ENCODE assay signal across 8 cellular contexts in genomic region chr2:232325324-232326273, GRCh38. TPM values are rescaled to one million over a fixed set of nuclear protein-coding genes. Genes with fewer than 3 reads are reported as not detected.
DNase-seq lines count a peak whose midpoint lies in the region; ATAC-seq, FAIRE-seq and TF ChIP-seq lines count a peak whose summit lies in the region.

No MANE protein-coding gene starts in this region.

- H3K9me3 ChIP-seq in SJCRH30 (replicated peaks) (no peaks in the 10 kb centered on the region), K562 (replicated peaks; ENCODE audit: control insufficient read depth, insufficient read depth, low read depth, low read length) (no peaks in the 10 kb centered on the region)

- no peaks in the 10 kb centered on the region for H3K9me1 ChIP-seq in K562 (ENCODE audit: control insufficient read depth, insufficient read depth, low read length)

- 55% methylated on average over 8 of the region's 24 CpGs for WGBS in K562 (ENCODE audit: insufficient coverage, low coverage, missing lambda C conversion rate)

- ATAC-seq in K562, result peak; percentile 89
- peak; percentile 86 for ATAC-seq in left colon
- ATAC-seq in stimulated activated memory B cell treated with anti-CD40 and anti-IgM and Interleukin-4, amounts not matched to agents 10 μg/mL and 1 μg/mL and 100 μg/mL, for 72 hours, result peak; percentile 57
- no peak for ATAC-seq in GM21717 (IDR thresholded peaks at IDR 0.05; ENCODE audit: unreplicated experiment)

- no peak overlapping the region for H2AFZ ChIP-seq in K562 (ENCODE audit: low read depth, low read length)

- TF ChIP-seq RAD21 in K562 (CRISPR knock-in tag; conservative IDR thresholded peaks at IDR 0.05 in 1 of 2, IDR thresholded peaks at IDR 0.05 in 1 of 2), result no peak

- DNase-seq in activated T-helper 1 cell treated with Interleukin-2 at 50 U/mL for 16 hours (ENCODE audit: low read depth) (peak; percentile 31), SJCRH30 (peak; percentile 62 to 76), K562 (ENCODE audit: extremely low read depth in 1 of 4, low spot score in 3 of 4) (peak; percentile 21 to 34 (median 25)), left colon (peak; percentile 46 to 62), NCI-H226 (no peak)
- DNase-seq in activated T-helper 1 cell treated with anti-CD3 and anti-CD28 coated beads, Interleukin-12 subunit alpha, Interleukin-12 subunit beta, Interleukin-2, Interleukin-4 antibody, amounts not matched to agents 30 ng/mL and 10 ng/mL and 1 ng/mL, durations not matched to agents 14 hours and 24 hours and 36 hours (ENCODE audit: low spot score), result no peak

- no peak overlapping the region for H3K4me3 Mint-ChIP-seq in activated T-helper 1 cell treated with anti-CD3 and anti-CD28 coated beads, Interleukin-12 subunit alpha, Interleukin-12 subunit beta, Interleukin-2, Interleukin-4 antibody, amounts not matched to agents 30 ng/mL and 10 ng/mL and 1 ng/mL, durations not matched to agents 14 hours and 24 hours and 36 hours
- no peak overlapping the region for H3K4me3 Mint-ChIP-seq in stimulated activated memory B cell treated with anti-CD40 and anti-IgM and Interleukin-4, amounts not matched to agents 10 μg/mL and 1 μg/mL and 100 μg/mL, for 72 hours

- H3K4me3 ChIP-seq in SJCRH30 (no peak overlapping the region), K562 (no peak overlapping the region)

- H3K79me2 ChIP-seq in K562 (ENCODE audit: control insufficient read depth, insufficient read depth, low read length), result no peaks in the 10 kb centered on the region

- H3K27me3 ChIP-seq in SJCRH30 (no peaks in the 10 kb centered on the region), K562 (ENCODE audit: control insufficient read depth in 2 of 2, insufficient read depth in 2 of 2, low read length in 2 of 2) (no peaks in the 10 kb centered on the region)

- no peak overlapping the region for H3K4me2 ChIP-seq in K562 (ENCODE audit: insufficient read depth, low read length)

- intact Hi-C loops in activated T-helper 1 cell treated with anti-CD3 and anti-CD28 coated beads, Interleukin-12 subunit alpha, Interleukin-12 subunit beta, Interleukin-2, Interleukin-4 antibody, amounts not matched to agents 30 ng/mL and 10 ng/mL and 1 ng/mL, durations not matched to agents 14 hours and 24 hours and 36 hours (cut with micrococcal nuclease), result loop anchor here (2.0 kb wide), 2 partner anchors 187 to 473 kb away; no protein-coding TSS in a partner anchor
- intact Hi-C loops in K562 (cut with micrococcal nuclease) (loop anchor here (5.0 to 10.0 kb wide), 3 partner anchors 181 to 398 kb away; partner anchors contain the start of genes NPPC and PRSS56), left colon (cut with DNase I, micrococcal nuclease) (loop anchor here (5.0 to 10.0 kb wide), 2 partner anchors 398 to 401 kb away; partner anchors contain the start of gene NPPC (in 2 of the 2))

- peaks cover 10% of the 10 kb centered on the region; the same call in 1 of the 2 replicates for H3K4me1 ChIP-seq in SJCRH30
- H3K4me1 ChIP-seq in K562 (replicated peaks in 1 of 2; ENCODE audit: control insufficient read depth in 2 of 2, insufficient read depth in 2 of 2, low read length in 2 of 2), result peaks cover 3 to 26% of the 10 kb centered on the region in 2 experiments; a peak in 4 of 5 replicates

- H3K27ac Mint-ChIP-seq in activated T-helper 1 cell treated with anti-CD3 and anti-CD28 coated beads, Interleukin-12 subunit alpha, Interleukin-12 subunit beta, Interleukin-2, Interleukin-4 antibody, amounts not matched to agents 30 ng/mL and 10 ng/mL and 1 ng/mL, durations not matched to agents 14 hours and 24 hours and 36 hours, result no peak overlapping the region
- no peak overlapping the region for H3K27ac Mint-ChIP-seq in stimulated activated memory B cell treated with anti-CD40 and anti-IgM and Interleukin-4, amounts not matched to agents 10 μg/mL and 1 μg/mL and 100 μg/mL, for 72 hours

- no peak for TF ChIP-seq EP300 in K562 (IDR thresholded peaks at IDR 0.05; ENCODE audit: low read length)

- in situ Hi-C loops in K562 (cut with MboI), result loop anchor here (5.0 kb wide), 2 partner anchors 112 to 418 kb away; no protein-coding TSS in a partner anchor

- H3K36me3 Mint-ChIP-seq in activated T-helper 1 cell treated with anti-CD3 and anti-CD28 coated beads, Interleukin-12 subunit alpha, Interleukin-12 subunit beta, Interleukin-2, Interleukin-4 antibody, amounts not matched to agents 30 ng/mL and 10 ng/mL and 1 ng/mL, durations not matched to agents 14 hours and 24 hours and 36 hours (ENCODE audit: low read depth), result no peaks in the 10 kb centered on the region
- no peaks in the 10 kb centered on the region for H3K36me3 Mint-ChIP-seq in stimulated activated memory B cell treated with anti-CD40 and anti-IgM and Interleukin-4, amounts not matched to agents 10 μg/mL and 1 μg/mL and 100 μg/mL, for 72 hours

- no TSS peak for BruUV-seq in K562 (replicated peaks; lab: Mats Ljungman, UMichigan)

- H3K9me3 Mint-ChIP-seq in activated T-helper 1 cell treated with anti-CD3 and anti-CD28 coated beads, Interleukin-12 subunit alpha, Interleukin-12 subunit beta, Interleukin-2, Interleukin-4 antibody, amounts not matched to agents 30 ng/mL and 10 ng/mL and 1 ng/mL, durations not matched to agents 14 hours and 24 hours and 36 hours, result no peaks in the 10 kb centered on the region
- no peaks in the 10 kb centered on the region for H3K9me3 Mint-ChIP-seq in stimulated activated memory B cell treated with anti-CD40 and anti-IgM and Interleukin-4, amounts not matched to agents 10 μg/mL and 1 μg/mL and 100 μg/mL, for 72 hours

- no peak for FAIRE-seq in K562 (lab: Jason Lieb, UNC)

- no peaks in the 10 kb centered on the region for H4K20me1 ChIP-seq in K562 (replicated peaks; ENCODE audit: control insufficient read depth, insufficient read depth, low read length)

- no peaks in the 10 kb centered on the region for H3K27me3 Mint-ChIP-seq in activated T-helper 1 cell treated with anti-CD3 and anti-CD28 coated beads, Interleukin-12 subunit alpha, Interleukin-12 subunit beta, Interleukin-2, Interleukin-4 antibody, amounts not matched to agents 30 ng/mL and 10 ng/mL and 1 ng/mL, durations not matched to agents 14 hours and 24 hours and 36 hours (ENCODE audit: insufficient read depth)
- no peaks in the 10 kb centered on the region for H3K27me3 Mint-ChIP-seq in stimulated activated memory B cell treated with anti-CD40 and anti-IgM and Interleukin-4, amounts not matched to agents 10 μg/mL and 1 μg/mL and 100 μg/mL, for 72 hours

- POLR2A ChIA-PET in K562 (lab: Yijun Ruan, JAX), result interaction anchor here (0.8 to 1.2 kb wide), 3 partner anchors 364 to 425 kb away, joined by 3 to 5 read pairs (median 4); partner anchors contain the start of gene DIS3L2

- H3K4me1 Mint-ChIP-seq in activated T-helper 1 cell treated with anti-CD3 and anti-CD28 coated beads, Interleukin-12 subunit alpha, Interleukin-12 subunit beta, Interleukin-2, Interleukin-4 antibody, amounts not matched to agents 30 ng/mL and 10 ng/mL and 1 ng/mL, durations not matched to agents 14 hours and 24 hours and 36 hours (ENCODE audit: low read depth), result peaks cover 15% of the 10 kb centered on the region
- peaks cover 33% of the 10 kb centered on the region for H3K4me1 Mint-ChIP-seq in stimulated activated memory B cell treated with anti-CD40 and anti-IgM and Interleukin-4, amounts not matched to agents 10 μg/mL and 1 μg/mL and 100 μg/mL, for 72 hours

- peak in 1 of 3 experiments; percentile 33; a peak in 3 of 6 replicates for TF ChIP-seq CTCF in K562 (IDR thresholded peaks at IDR 0.05 in 2 of 3, conservative IDR thresholded peaks at IDR 0.05 in 1 of 3; ENCODE audit: insufficient read depth in 2 of 3, low read depth in 1 of 3, low read length in 3 of 3)

- no peak overlapping the region for H3K9ac ChIP-seq in K562 (ENCODE audit: insufficient read depth in 1 of 2, low read depth in 2 of 2, low read length in 2 of 2)

- no peak overlapping the region for H3K27ac ChIP-seq in SJCRH30
- no peak overlapping the region for H3K27ac ChIP-seq in K562 (ENCODE audit: extremely low read depth, low read depth, low read length)

- no peaks in the 10 kb centered on the region for H3K36me3 ChIP-seq in SJCRH30
- H3K36me3 ChIP-seq in K562 (ENCODE audit: control insufficient read depth, insufficient read depth, low read length), result no peaks in the 10 kb centered on the region

- no peak for TF ChIP-seq POLR2A in K562 (conservative IDR thresholded peaks at IDR 0.05)

- CTCF ChIA-PET in K562 (lab: Yijun Ruan, JAX; ENCODE audit: low intra/inter-chr PET ratio), result no interaction called here

RNA-seq across cellular contexts. Expression of gene ALPP, which starts 53.0 kb away (rescaled TPM):
- total RNA-seq in activated T-helper 1 cell treated with anti-CD3 and anti-CD28 coated beads, Interleukin-12 subunit alpha, Interleukin-12 subunit beta, Interleukin-2, Interleukin-4 antibody, amounts not matched to agents 30 ng/mL and 10 ng/mL and 1 ng/mL, durations not matched to agents 14 hours and 24 hours and 36 hours, result not detected in 2 replicates
- total RNA-seq in SJCRH30 (2014; rRNA removed; shearing (Covaris generic)), result 0.08 TPM in 1 of 2 replicates, not detected in the other
- not detected in 2 replicates for total RNA-seq in K562 (2011; cell fraction: chromatin; rRNA removed; ENCODE audit: low replicate concordance)
- not detected in 2 replicates for total RNA-seq in K562 (2011; cell fraction: nucleolus; rRNA removed)
- not detected in 2 replicates for total RNA-seq in K562 (2011; cell fraction: nucleoplasm; rRNA removed)
- total RNA-seq in K562 (2014; rRNA removed) (not detected in 2 replicates), K562 (2014; rRNA removed; fragmentation: Illumina TruSeq; extraction: Trizol) (not detected in 2 replicates), K562 (2015; rRNA removed; fragmentation: Illumina TruSeq; extraction: Trizol) (not detected in 2 replicates), K562 (2021) (not detected in 2 replicates), left colon (under 1 TPM in 1 of 2 donors, not detected in 1; 0.15 TPM)
- polyA plus RNA-seq in K562 (2011; rRNA removed) (not detected in 2 replicates), K562 (2014; fragmentation: Illumina TruSeq; extraction: Trizol) (not detected in 2 replicates), K562 (2014; fragmentation: Nextera tagmentation; extraction: Ambion mirVana) (not detected), K562 (2014; rRNA removed) (0.03 TPM in 1 of 2 replicates, not detected in the other)
- not detected in 2 replicates for polyA plus RNA-seq in K562 (2011; cell fraction: cytosol; rRNA removed)
- polyA plus RNA-seq in K562 (2011; cell fraction: nucleus; rRNA removed), result not detected in 2 replicates
- not detected in 2 replicates for polyA plus RNA-seq in K562 (2012)
- not detected in 2 replicates for polyA minus RNA-seq in K562 (2011; rRNA and poly(A)+ RNA removed)
- polyA minus RNA-seq in K562 (2011; cell fraction: cytosol; rRNA and poly(A)+ RNA removed), result not detected in 2 replicates
- not detected in 2 replicates for polyA minus RNA-seq in K562 (2011; cell fraction: nucleus; rRNA and poly(A)+ RNA removed)

Comparison
In these comparisons a context has a peak if more than half of its experiments do, and no peak if none do; other contexts are left out.
1. DNase-seq: peak in activated T-helper 1 cell treated with Interleukin-2 at 50 U/mL for 16 hours (single experiment), SJCRH30 (2 of 2), K562 (4 of 4) and left colon (2 of 2); none in activated T-helper 1 cell treated with anti-CD3 and anti-CD28 coated beads, Interleukin-12 subunit alpha, Interleukin-12 subunit beta, Interleukin-2, Interleukin-4 antibody, amounts not matched to agents 30 ng/mL and 10 ng/mL and 1 ng/mL, durations not matched to agents 14 hours and 24 hours and 36 hours (single experiment) and NCI-H226 (single experiment).